In genomic region chr7:5679741-5680473, GRCh38 we compare ENCODE assay signal across 8 cellular contexts.
DNase-seq lines count a peak whose midpoint lies in the region; ATAC-seq and TF ChIP-seq lines count a peak whose summit lies in the region.

No MANE protein-coding gene starts in this region.

- WGBS in esophagus squamous epithelium, 2 donors = 77 to 78% methylated on average over 10 to 19 of the region's 19 CpGs
- WGBS in sigmoid colon, 2 donors = 79 to 86% methylated on average over 19 of the region's 19 CpGs

- peak overlapping the region; percentile 5 to 78 (median 68) for H3K27ac ChIP-seq in esophagus squamous epithelium
- peak overlapping the region; percentile 73 to 99 (median 86) for H3K27ac ChIP-seq in sigmoid colon

- H3K4me1 ChIP-seq in esophagus squamous epithelium (peaks cover 0 to 84% (median 20%) of the 10 kb centered on the region in 3 donors), sigmoid colon (peaks cover 0 to 94% (median 87%) of the 10 kb centered on the region in 4 donors), BE2C (peaks cover 29% of the 10 kb centered on the region)

- ATAC-seq in GM19351 (IDR thresholded peaks at IDR 0.05; ENCODE audit: unreplicated experiment) (peak; percentile 69), HG03442 (IDR thresholded peaks at IDR 0.05; ENCODE audit: unreplicated experiment) (peak; percentile 52)
- no peak for ATAC-seq in stimulated activated naive CD8-positive, alpha-beta T cell treated with anti-CD3 and anti-CD28 coated beads, Interleukin-15, Interleukin-2, amounts not matched to agents 100 U/mL and 50 U/mL, for 24 hours

- no peak for TF ChIP-seq EP300 in sigmoid colon (IDR thresholded peaks at IDR 0.05)

- H3K4me3 ChIP-seq in esophagus squamous epithelium (no peak overlapping the region), sigmoid colon (no peak overlapping the region), BE2C (ENCODE audit: low read depth, low read length) (no peak overlapping the region)

- TF ChIP-seq CTCF in esophagus squamous epithelium (IDR thresholded peaks at IDR 0.05) = no peak
- TF ChIP-seq CTCF in sigmoid colon (IDR thresholded peaks at IDR 0.05) = no peak
- no peak for TF ChIP-seq CTCF in BE2C (IDR thresholded peaks at IDR 0.05; ENCODE audit: low read depth, low read length)

- H3K9me3 ChIP-seq in esophagus squamous epithelium = no peaks in the 10 kb centered on the region
- no peaks in the 10 kb centered on the region for H3K9me3 ChIP-seq in sigmoid colon
- no peaks in the 10 kb centered on the region for H3K9me3 ChIP-seq in BE2C

- no peaks in the 10 kb centered on the region for H3K27me3 ChIP-seq in esophagus squamous epithelium
- H3K27me3 ChIP-seq in sigmoid colon = no peaks in the 10 kb centered on the region
- no peaks in the 10 kb centered on the region for H3K27me3 ChIP-seq in BE2C

- H3K36me3 ChIP-seq in esophagus squamous epithelium = peaks cover 0 to 15% (median 0%) of the 10 kb centered on the region in 3 donors
- peaks cover 0 to 7% (median 0%) of the 10 kb centered on the region in 4 donors for H3K36me3 ChIP-seq in sigmoid colon
- peaks cover under 1% of the 10 kb centered on the region; the same call in 1 of the 2 replicates for H3K36me3 ChIP-seq in BE2C

- intact Hi-C loops in esophagus squamous epithelium (cut with DNase I) = loop anchor here (10.0 kb wide), 1 partner anchor 185 kb away; no protein-coding TSS in a partner anchor
- intact Hi-C loops in sigmoid colon (cut with DNase I) = no loop called here

- TF ChIP-seq POLR2A in esophagus squamous epithelium (IDR thresholded peaks at IDR 0.05) (no peak), sigmoid colon (IDR thresholded peaks at IDR 0.05) (no peak)

- DNase-seq in esophagus squamous epithelium (lab: John Stamatoyannopoulos, UW) (no peak), sigmoid colon (peak; percentile 83), mesenteric fat pad (ENCODE audit: low spot score) (no peak), BE2C (no peak), OCI-M1 (lab: John Stamatoyannopoulos, UW) (no peak)
- DNase-seq in stimulated activated naive CD8-positive, alpha-beta T cell treated with anti-CD3 and anti-CD28 coated beads, Interleukin-15, Interleukin-2, amounts not matched to agents 100 U/mL and 50 U/mL, for 24 hours = no peak
